In the genomic region with DNA sequence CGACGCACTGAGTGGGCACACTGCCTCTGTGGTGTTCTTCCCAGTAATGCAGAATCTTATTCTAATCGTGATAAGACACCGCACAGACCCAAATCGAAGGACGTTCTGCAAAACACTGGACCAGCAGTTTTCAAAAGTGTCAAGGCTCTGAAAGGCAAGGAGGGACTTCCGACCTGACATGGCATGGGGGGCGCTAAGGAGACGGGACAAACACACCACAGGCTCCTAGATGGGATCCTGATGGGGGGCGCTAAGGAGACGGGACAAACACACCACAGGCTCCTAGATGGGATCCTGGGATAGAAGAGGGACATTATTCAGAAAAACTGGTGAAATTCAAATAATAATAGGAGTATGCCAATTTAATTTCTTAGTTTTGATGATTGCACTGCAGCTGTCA, we compare ENCODE assay signal across 24 cellular contexts.
"Had no signal": no experiment of that assay in that cellular context is flagged by ENCODE, and none has a peak within 500 bp of the region (broad histone marks: within the 10 kb centered on the region; RNA-seq: fewer than 3 reads in every experiment).

No MANE protein-coding gene starts in this region.

- H3K4me3 ChIP-seq: ascending aorta, K562 had no signal

- H3K9me3 Mint-ChIP-seq: central memory CD8-positive, alpha-beta T cell had no signal

- H3K4me3 Mint-ChIP-seq: activated CD4-positive, alpha-beta memory T cell treated with anti-CD3 and anti-CD28 coated beads for 36 hours; activated CD4-positive, alpha-beta T cell treated with anti-CD3 and anti-CD28 coated beads, Interleukin-2, amount 10 ng/mL, durations not matched to agents 7 days and 5 days; activated naive CD8-positive, alpha-beta T cell treated with anti-CD3 and anti-CD28 coated beads, Interleukin-2, amount 50 U/mL, for 24 hours; activated T-cell treated with anti-CD3 and anti-CD28 coated beads, Interleukin-2, amount 50 U/mL, for 72 hours; brain; central memory CD8-positive, alpha-beta T cell; T-helper 1 cell treated with Interleukin-12 subunit alpha and Interleukin-12 subunit beta and Interleukin-4 antibody, amounts not matched to agents 30 μg/mL and 1 μg/mL, for 36 hours had no signal

- H3K9me3 ChIP-seq: ascending aorta had no signal

- H3K27me3 ChIP-seq: ascending aorta had no signal

- H3K27me3 Mint-ChIP-seq: activated CD4-positive, alpha-beta memory T cell treated with anti-CD3 and anti-CD28 coated beads for 36 hours; activated CD4-positive, alpha-beta T cell treated with anti-CD3 and anti-CD28 coated beads, Interleukin-2, amount 10 ng/mL, durations not matched to agents 7 days and 5 days; activated naive CD8-positive, alpha-beta T cell treated with anti-CD3 and anti-CD28 coated beads, Interleukin-2, amount 50 U/mL, for 24 hours; central memory CD8-positive, alpha-beta T cell had no signal

- H3K4me1 Mint-ChIP-seq: activated CD4-positive, alpha-beta T cell treated with anti-CD3 and anti-CD28 coated beads, Interleukin-2, amount 10 ng/mL, durations not matched to agents 7 days and 5 days; central memory CD8-positive, alpha-beta T cell had no signal

- H3K27ac Mint-ChIP-seq: activated CD4-positive, alpha-beta memory T cell treated with anti-CD3 and anti-CD28 coated beads for 36 hours; activated CD4-positive, alpha-beta T cell treated with anti-CD3 and anti-CD28 coated beads, Interleukin-2, amount 10 ng/mL, durations not matched to agents 7 days and 5 days; activated naive CD4-positive, alpha-beta T cell treated with anti-CD3 and anti-CD28 coated beads, Interleukin-2, amount 50 U/mL, for 72 hours; activated naive CD8-positive, alpha-beta T cell treated with anti-CD3 and anti-CD28 coated beads, Interleukin-2, amount 50 U/mL, for 24 hours; activated T-cell treated with anti-CD3 and anti-CD28 coated beads, Interleukin-2, amount 50 U/mL, for 72 hours; brain; T-helper 1 cell treated with Interleukin-12 subunit alpha and Interleukin-12 subunit beta and Interleukin-4 antibody, amounts not matched to agents 30 μg/mL and 1 μg/mL, for 36 hours had no signal

- DNase-seq: activated CD4-positive, alpha-beta memory T cell treated with anti-CD3 and anti-CD28 coated beads for 36 hours; activated CD4-positive, alpha-beta T cell treated with anti-CD3 and anti-CD28 coated beads, Interleukin-2, amount 10 ng/mL, durations not matched to agents 7 days and 5 days; activated CD4-positive, CD25-positive, alpha-beta regulatory T cell; activated naive CD8-positive, alpha-beta T cell treated with anti-CD3 and anti-CD28 coated beads, Interleukin-2, amount 50 U/mL, for 24 hours; activated T-cell treated with anti-CD3 and anti-CD28 coated beads, Interleukin-2, amount 50 U/mL, for 72 hours; amniotic stem cell; Karpas-422; MV-4-11; NCI-H1092 treated with DMSO at 0.1 percent for 48 hours; NCI-H1417 treated with DMSO at 0.1 percent for 48 hours; NCI-H1694; NCI-H2029; NCI-H345; NCI-H510A; NCI-H526 treated with DMSO at 0.1 percent for 48 hours; NCI-H82; PC-3; SHP77 treated with DMSO at 0.1 percent for 48 hours had no signal

- ATAC-seq: activated naive CD4-positive, alpha-beta T cell treated with anti-CD3 and anti-CD28 coated beads, Interleukin-2, amount 50 U/mL, for 72 hours; activated naive CD8-positive, alpha-beta T cell treated with anti-CD3 and anti-CD28 coated beads, Interleukin-2, amount 50 U/mL, for 24 hours; activated T-cell treated with anti-CD3 and anti-CD28 coated beads, Interleukin-2, amount 50 U/mL, for 72 hours; K562; PC-3 had no signal
